8 cellular contexts compared by ENCODE assay signal in genomic region chr1:6392880-6393399, GRCh38. TPM values are rescaled to one million over a fixed set of nuclear protein-coding genes. Genes with fewer than 3 reads are reported as not detected.
DNase-seq lines count a peak whose midpoint lies in the region; ATAC-seq and TF ChIP-seq lines count a peak whose summit lies in the region.

No MANE protein-coding gene starts in this region.

- no peak for TF ChIP-seq EP300 in tibial nerve (IDR thresholded peaks at IDR 0.05)

- DNase-seq in activated T-cell treated with anti-CD3 and anti-CD28 coated beads, Interleukin-2, amount 50 U/mL, for 4 hours = no peak
- no peak for DNase-seq in activated T-cell treated with anti-CD3 and anti-CD28 coated beads, Interleukin-2, amount 50 U/mL, for 1 hour
- DNase-seq in kidney epithelial cell (ENCODE audit: low read depth) (no peak), tibial nerve (ENCODE audit: low spot score in 2 of 2) (no peak)
- no peak for DNase-seq in stimulated activated CD4-positive, alpha-beta T cell treated with anti-CD3 and anti-CD28 coated beads, Interleukin-4, amount 100 ng/mL, for 24 hours
- DNase-seq in activated CD8-positive, alpha-beta memory T cell treated with anti-CD3 and anti-CD28 coated beads, Interleukin-2, amount 50 U/mL, for 48 hours = no peak

- peaks cover 0 to 17% (median 10%) of the 10 kb centered on the region in 4 donors for H3K4me1 ChIP-seq in tibial nerve

- H3K36me3 ChIP-seq in kidney epithelial cell (ENCODE audit: control insufficient read depth, insufficient read depth, low read length) = no peaks in the 10 kb centered on the region
- H3K36me3 ChIP-seq in tibial nerve = no peaks in the 10 kb centered on the region

- 2 to 20% methylated on average over 1 to 31 of the region's 77 CpGs for WGBS in tibial nerve, 2 donors

- H3K27me3 Mint-ChIP-seq in activated T-cell treated with anti-CD3 and anti-CD28 coated beads, Interleukin-2, amount 50 U/mL, for 4 hours (ENCODE audit: low read depth) = no peaks in the 10 kb centered on the region
- H3K27me3 Mint-ChIP-seq in activated naive CD8-positive, alpha-beta T cell = no peaks in the 10 kb centered on the region

- peaks cover 20% of the 10 kb centered on the region for H3K4me1 Mint-ChIP-seq in activated T-cell treated with anti-CD3 and anti-CD28 coated beads, Interleukin-2, amount 50 U/mL, for 4 hours (ENCODE audit: low read depth)
- H3K4me1 Mint-ChIP-seq in activated naive CD8-positive, alpha-beta T cell (ENCODE audit: low read depth) = peaks cover 22% of the 10 kb centered on the region

- H3K27ac Mint-ChIP-seq in activated naive CD8-positive, alpha-beta T cell = peak overlapping the region; percentile 77

- peak overlapping the region; percentile 94 to 99 (median 96) for H3K27ac ChIP-seq in tibial nerve

- no peak for TF ChIP-seq POLR2A in tibial nerve (IDR thresholded peaks at IDR 0.05)

- ATAC-seq in activated T-cell treated with anti-CD3 and anti-CD28 coated beads, Interleukin-2, amount 50 U/mL, for 4 hours = peak in 1 of 2 donors; percentile 20
- ATAC-seq in HG03196 (IDR thresholded peaks at IDR 0.05; ENCODE audit: unreplicated experiment) = peak; percentile 11

- H3K9me3 Mint-ChIP-seq in activated T-cell treated with anti-CD3 and anti-CD28 coated beads, Interleukin-2, amount 50 U/mL, for 4 hours = no peaks in the 10 kb centered on the region
- H3K9me3 Mint-ChIP-seq in activated naive CD8-positive, alpha-beta T cell (ENCODE audit: low read depth) = no peaks in the 10 kb centered on the region

- H3K4me3 Mint-ChIP-seq in activated T-cell treated with anti-CD3 and anti-CD28 coated beads, Interleukin-2, amount 50 U/mL, for 4 hours = peak overlapping the region; percentile 88
- peak overlapping the region; percentile 88 for H3K4me3 Mint-ChIP-seq in activated naive CD8-positive, alpha-beta T cell

- H3K36me3 Mint-ChIP-seq in activated T-cell treated with anti-CD3 and anti-CD28 coated beads, Interleukin-2, amount 50 U/mL, for 4 hours (ENCODE audit: insufficient read depth) = no peaks in the 10 kb centered on the region
- peaks cover 2% of the 10 kb centered on the region for H3K36me3 Mint-ChIP-seq in activated naive CD8-positive, alpha-beta T cell

- no peaks in the 10 kb centered on the region for H3K9me3 ChIP-seq in tibial nerve

- H3K27me3 ChIP-seq in kidney epithelial cell (ENCODE audit: control insufficient read depth, insufficient read depth, low read length) (no peaks in the 10 kb centered on the region), tibial nerve (no peaks in the 10 kb centered on the region)

- H3K4me3 ChIP-seq in kidney epithelial cell (ENCODE audit: low read depth, low read length) = peak overlapping the region; percentile 62
- H3K4me3 ChIP-seq in tibial nerve = peak overlapping the region; percentile 42 to 79 (median 64)

- no peak for TF ChIP-seq CTCF in kidney epithelial cell (IDR thresholded peaks at IDR 0.05; ENCODE audit: insufficient read depth, low read length, poor library complexity, severe bottlenecking)
- TF ChIP-seq CTCF in tibial nerve (IDR thresholded peaks at IDR 0.05) = no peak

RNA-seq across cellular contexts. Expression of gene ACOT7, which starts 0.6 kb away (rescaled TPM):
- total RNA-seq in activated T-cell treated with anti-CD3 and anti-CD28 coated beads, Interleukin-2, amount 50 U/mL, for 4 hours = 100 to 1,000 TPM in 2 of 3 donors, 10 to 100 TPM in 1; 92.8 to 112 (median 101) TPM
- total RNA-seq in kidney epithelial cell = 75.6 and 79.8 TPM in 2 replicates
- 10 to 100 TPM; 18.6 to 29.4 (median 23.2) TPM for total RNA-seq in tibial nerve

RNA-seq across cellular contexts. Expression of gene HES2, which starts 26.8 kb away (rescaled TPM):
- total RNA-seq in activated T-cell treated with anti-CD3 and anti-CD28 coated beads, Interleukin-2, amount 50 U/mL, for 4 hours = not detected
- total RNA-seq in kidney epithelial cell (15.9 and 27.8 TPM in 2 replicates), tibial nerve (not detected)

RNA-seq across cellular contexts. Expression of gene ESPN, which starts 31.6 kb away (rescaled TPM):
- total RNA-seq in activated T-cell treated with anti-CD3 and anti-CD28 coated beads, Interleukin-2, amount 50 U/mL, for 4 hours = under 1 TPM; 0.42 to 0.76 (median 0.60) TPM
- 2.7 TPM in 2 replicates for total RNA-seq in kidney epithelial cell
- total RNA-seq in tibial nerve = 1 to 10 TPM in 3 of 4 donors, under 1 TPM in 1; 0.60 to 6.1 (median 1.7) TPM

Comparison
In these comparisons a context has a peak if more than half of its experiments do, and no peak if none do; other contexts are left out.
1. RNA of gene HES2, which starts 26.8 kb away (total RNA-seq): 15.9 to 27.8 TPM in kidney epithelial cell; not detected in activated T-cell treated with anti-CD3 and anti-CD28 coated beads, Interleukin-2, amount 50 U/mL, for 4 hours and not detected in tibial nerve; every median in the first group is over 10 times any median in the second.